Comparison of ENCODE assay signal across 17 cellular contexts in the genomic region with DNA sequence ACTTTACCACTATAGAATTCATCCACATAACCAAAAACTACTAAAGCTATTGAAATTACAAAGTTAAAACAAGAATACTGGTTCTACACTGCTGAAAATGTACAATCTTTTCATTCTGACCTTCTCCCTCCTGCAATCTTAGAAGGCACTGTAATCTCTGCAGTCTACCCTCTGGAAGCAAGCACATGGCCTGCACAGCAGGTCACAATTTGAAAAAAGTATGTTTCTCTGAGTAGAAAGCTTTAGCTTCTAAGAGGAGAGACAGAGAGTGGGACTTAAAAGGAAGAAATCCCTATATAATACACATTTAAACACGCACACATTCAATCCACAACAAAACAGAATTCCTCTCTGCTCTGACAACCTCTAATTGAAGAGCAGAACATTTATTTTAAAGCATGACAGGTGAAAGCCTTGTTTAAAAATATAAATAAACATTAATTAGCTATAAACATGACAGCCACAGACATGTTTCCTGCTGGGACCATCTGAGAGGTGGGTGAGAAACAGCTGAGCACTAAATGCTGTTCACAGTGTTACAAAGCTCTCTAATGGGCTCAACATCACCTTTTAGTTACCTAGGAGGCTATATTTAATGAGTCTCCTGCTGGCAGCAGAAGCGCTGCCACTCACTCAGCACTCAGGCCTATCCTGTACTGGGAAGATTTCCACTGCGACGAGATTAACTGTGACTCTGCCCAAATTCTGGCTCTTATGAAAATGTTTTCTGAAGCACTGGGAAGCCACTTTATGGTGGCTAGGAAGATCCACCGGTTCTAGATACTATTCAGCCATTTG.
A peak's percentile ranks its signal among the peaks of the same experiment; 100 is the strongest.
DNase-seq lines count a peak whose midpoint lies in the region; ATAC-seq and TF ChIP-seq lines count a peak whose summit lies in the region.
"Had no signal": no experiment of that assay in that cellular context is flagged by ENCODE, and none has a peak within 500 bp of the region (broad histone marks: within the 10 kb centered on the region; RNA-seq: fewer than 3 reads in every experiment).

No MANE protein-coding gene starts in this region.

- peak; percentile 61 for DNase-seq in G401 (ENCODE audit: low spot score)
- peak; percentile 5 to 98 (median 88) for DNase-seq in NCI-H1417 (lab: John Stamatoyannopoulos, UW)
- DNase-seq in NCI-H69 (lab: John Stamatoyannopoulos, UW), result peak; percentile 85
- DNase-seq in iPS-NIHi7 (ENCODE audit: extremely low spot score), result peak; percentile 10
- no peak for DNase-seq in suprapubic skin (ENCODE audit: low spot score in 2 of 2)
- no peak for DNase-seq in activated CD4-positive, alpha-beta T cell treated with anti-CD3 and anti-CD28 coated beads for 36 hours
- no peak for DNase-seq in immature natural killer cell
- DNase-seq: COR-L47; EL; NCI-H146; NCI-H446 treated with DMSO at 0.1 percent for 48 hours; NK-92 treated with Interleukin-12 subunit alpha and Interleukin-12 subunit beta, amount 100 ng/mL, for 24 hours; SHP77; SK-N-SH; T-cell had no signal

- no peaks in the 10 kb centered on the region for H3K36me3 Mint-ChIP-seq in activated CD4-positive, alpha-beta T cell treated with anti-CD3 and anti-CD28 coated beads for 36 hours (ENCODE audit: low read depth)
- no peaks in the 10 kb centered on the region for H3K36me3 Mint-ChIP-seq in immature natural killer cell
- H3K36me3 Mint-ChIP-seq: CD14-positive monocyte, T-cell had no signal

- H3K27ac Mint-ChIP-seq in activated CD4-positive, alpha-beta T cell treated with anti-CD3 and anti-CD28 coated beads for 36 hours, result no peak overlapping the region
- no peak overlapping the region for H3K27ac Mint-ChIP-seq in immature natural killer cell
- H3K27ac Mint-ChIP-seq: CD14-positive monocyte, T-cell had no signal

- no peaks in the 10 kb centered on the region for H3K4me1 ChIP-seq in suprapubic skin

- no peak for ATAC-seq in activated CD4-positive, alpha-beta T cell treated with anti-CD3 and anti-CD28 coated beads for 36 hours
- ATAC-seq: HCT116, T-cell had no signal

- CTCF ChIA-PET in activated CD4-positive, alpha-beta T cell treated with anti-CD3 and anti-CD28 coated beads for 36 hours (lab: Charles Lee), result no interaction called here

- H3K36me3 ChIP-seq in suprapubic skin, result no peaks in the 10 kb centered on the region

- in situ Hi-C loops in G401 (cut with HindIII; ENCODE audit: low sequenced_read_pairs), result no loop called here

- TF ChIP-seq EP300 in suprapubic skin (IDR thresholded peaks at IDR 0.05), result no peak

- 77% methylated on average over 5 of the region's 5 CpGs for WGBS in suprapubic skin

- no peaks in the 10 kb centered on the region for H3K27me3 Mint-ChIP-seq in activated CD4-positive, alpha-beta T cell treated with anti-CD3 and anti-CD28 coated beads for 36 hours
- peaks cover 0 to 3% (median 2%) of the 10 kb centered on the region in 3 donors for H3K27me3 Mint-ChIP-seq in immature natural killer cell (ENCODE audit: low read depth in 3 of 3)

- no peaks in the 10 kb centered on the region for H3K4me1 Mint-ChIP-seq in activated CD4-positive, alpha-beta T cell treated with anti-CD3 and anti-CD28 coated beads for 36 hours
- H3K4me1 Mint-ChIP-seq in immature natural killer cell, result no peaks in the 10 kb centered on the region
- H3K4me1 Mint-ChIP-seq: CD14-positive monocyte, T-cell had no signal

- H3K4me3 Mint-ChIP-seq in activated CD4-positive, alpha-beta T cell treated with anti-CD3 and anti-CD28 coated beads for 36 hours, result no peak overlapping the region
- H3K4me3 Mint-ChIP-seq in immature natural killer cell, result no peak overlapping the region
- H3K4me3 Mint-ChIP-seq: CD14-positive monocyte, T-cell had no signal

- no peaks in the 10 kb centered on the region for H3K27me3 ChIP-seq in suprapubic skin

- TF ChIP-seq CTCF in suprapubic skin (IDR thresholded peaks at IDR 0.05), result no peak

- H3K9me3 ChIP-seq in suprapubic skin, result peaks cover 5% of the 10 kb centered on the region
- H3K9me3 ChIP-seq: SK-N-SH had no signal

- intact Hi-C loops in activated CD4-positive, alpha-beta T cell treated with anti-CD3 and anti-CD28 coated beads for 36 hours (cut with DNase I, micrococcal nuclease), result no loop called here

- no peak overlapping the region for H3K27ac ChIP-seq in suprapubic skin

- H3K9me3 Mint-ChIP-seq in activated CD4-positive, alpha-beta T cell treated with anti-CD3 and anti-CD28 coated beads for 36 hours (ENCODE audit: low read depth), result no peaks in the 10 kb centered on the region
- peaks cover 0 to 9% (median 0%) of the 10 kb centered on the region in 6 donors for H3K9me3 Mint-ChIP-seq in immature natural killer cell

- TF ChIP-seq POLR2A in suprapubic skin (IDR thresholded peaks at IDR 0.05), result no peak

- POLR2A ChIA-PET in activated CD4-positive, alpha-beta T cell treated with anti-CD3 and anti-CD28 coated beads for 36 hours (lab: Charles Lee), result interaction anchor here (0.6 kb wide), 2 partner anchors 123 to 792 kb away, joined by 3 to 4 read pairs; no protein-coding TSS in a partner anchor

- no peak overlapping the region for H3K4me3 ChIP-seq in suprapubic skin

Comparison
In these comparisons a context has a peak if more than half of its experiments do, and no peak if none do; other contexts are left out.
1. DNase-seq: peak in G401 (single experiment), NCI-H1417 (3 of 3), NCI-H69 (single experiment) and iPS-NIHi7 (single experiment); none in suprapubic skin (0 of 2), activated CD4-positive, alpha-beta T cell treated with anti-CD3 and anti-CD28 coated beads for 36 hours (single experiment) and immature natural killer cell (0 of 3).